Comparison of ENCODE assay signal across 25 cellular contexts in the genomic region with DNA sequence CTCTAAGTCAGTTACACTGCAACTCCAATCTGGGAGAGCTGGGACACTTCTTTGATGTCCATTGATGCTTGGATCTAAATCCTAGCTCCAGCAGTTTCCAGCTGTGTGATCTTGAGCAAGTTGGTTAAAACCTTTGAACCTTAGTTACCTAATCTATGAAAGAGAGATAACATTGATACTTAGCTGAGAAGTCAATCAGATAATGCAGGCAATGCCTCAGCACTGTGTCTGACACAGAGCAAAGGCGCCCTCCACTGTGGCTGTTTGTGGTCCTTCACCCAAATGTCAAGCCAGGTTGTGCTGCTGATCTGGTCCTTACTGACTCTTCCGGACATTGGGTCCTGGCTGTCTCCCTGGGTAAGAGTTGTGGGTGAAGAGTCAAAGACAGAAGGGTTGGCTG. TPM values are rescaled to one million over a fixed set of nuclear protein-coding genes. Genes with fewer than 3 reads are reported as not detected.
DNase-seq lines count a peak whose midpoint lies in the region; ATAC-seq and TF ChIP-seq lines count a peak whose summit lies in the region.
"Had no signal": no experiment of that assay in that cellular context is flagged by ENCODE, and none has a peak within 500 bp of the region (broad histone marks: within the 10 kb centered on the region; RNA-seq: fewer than 3 reads in every experiment).

No MANE protein-coding gene starts in this region.

- H3K4me1 Mint-ChIP-seq in activated naive CD4-positive, alpha-beta T cell treated with anti-CD3 and anti-CD28 coated beads for 36 hours (ENCODE audit: low read depth) = peaks cover 4% of the 10 kb centered on the region
- peaks cover 5% of the 10 kb centered on the region for H3K4me1 Mint-ChIP-seq in activated naive CD8-positive, alpha-beta T cell treated with anti-CD3 and anti-CD28 coated beads for 36 hours
- H3K4me1 Mint-ChIP-seq: CD4-positive, alpha-beta memory T cell; IgD-negative memory B cell had no signal

- H3K4me1 ChIP-seq in OCI-LY3 (ENCODE audit: low read length) = peaks cover 15% of the 10 kb centered on the region
- H3K4me1 ChIP-seq: Caco-2 had no signal

- TF ChIP-seq CTCF in OCI-LY3 (IDR thresholded peaks at IDR 0.05; ENCODE audit: low read depth, low read length) = peak; percentile 34; the same call in 1 of the 2 replicates

- ATAC-seq in HG02870 (IDR thresholded peaks at IDR 0.05; ENCODE audit: unreplicated experiment) = no peak
- ATAC-seq: Right ventricle myocardium inferior had no signal

- H3K27ac ChIP-seq in OCI-LY3 (ENCODE audit: low read length) = no peak overlapping the region

- no peak overlapping the region for H3K27ac Mint-ChIP-seq in activated naive CD4-positive, alpha-beta T cell treated with anti-CD3 and anti-CD28 coated beads for 36 hours
- no peak overlapping the region for H3K27ac Mint-ChIP-seq in activated naive CD8-positive, alpha-beta T cell treated with anti-CD3 and anti-CD28 coated beads for 36 hours
- H3K27ac Mint-ChIP-seq: CD4-positive, alpha-beta memory T cell had no signal

- H4K20me1 ChIP-seq in OCI-LY3 (ENCODE audit: insufficient read depth, low read length) = no peaks in the 10 kb centered on the region

- H3K4me3 Mint-ChIP-seq in activated naive CD4-positive, alpha-beta T cell treated with anti-CD3 and anti-CD28 coated beads for 36 hours = no peak overlapping the region
- H3K4me3 Mint-ChIP-seq in activated naive CD8-positive, alpha-beta T cell treated with anti-CD3 and anti-CD28 coated beads for 36 hours = no peak overlapping the region
- H3K4me3 Mint-ChIP-seq: CD4-positive, alpha-beta memory T cell; IgD-negative memory B cell had no signal

- DNase-seq in activated naive CD4-positive, alpha-beta T cell treated with anti-CD3 and anti-CD28 coated beads for 36 hours = peak; percentile 13
- no peak for DNase-seq in activated naive CD4-positive, alpha-beta T cell treated with anti-CD3 and anti-CD28 coated beads, Interleukin-2, amount 50 U/mL, for 16 hours
- peak; percentile 38 for DNase-seq in islet precursor cell
- no peak for DNase-seq in stimulated activated CD4-positive, alpha-beta T cell treated with anti-CD3 and anti-CD28 coated beads, Interleukin-2, amount 100 ng/mL, for 48 hours
- DNase-seq in activated naive CD8-positive, alpha-beta T cell treated with anti-CD3 and anti-CD28 coated beads for 36 hours = no peak
- no peak for DNase-seq in NCI-H510A (lab: John Stamatoyannopoulos, UW)
- DNase-seq: 8988T; CD4-positive, alpha-beta memory T cell; DMS 273 treated with DMSO at 0.1 percent for 48 hours; DMS79 treated with DMSO at 0.1 percent for 48 hours; H7; Karpas-422; MV-4-11; NCI-H1105 treated with DMSO at 0.1 percent for 48 hours; NCI-H1694 had no signal

- no peak overlapping the region for H3K4me2 ChIP-seq in OCI-LY3 (ENCODE audit: low read length)
- H3K4me2 ChIP-seq: BLaER1 treated with 17β-estradiol and CSF1 and Interleukin-3, amounts not matched to agents 10 nM and 100 nM had no signal

- no peaks in the 10 kb centered on the region for H3K9me3 ChIP-seq in OCI-LY3 (ENCODE audit: insufficient read depth, low read length)
- H3K9me3 ChIP-seq: BLaER1 treated with 17β-estradiol and CSF1 and Interleukin-3, amounts not matched to agents 10 nM and 100 nM; Caco-2 had no signal

- CTCF ChIA-PET in activated naive CD4-positive, alpha-beta T cell treated with anti-CD3 and anti-CD28 coated beads for 36 hours (lab: Charles Lee) = interaction anchor here (0.8 to 1.4 kb wide), 4 partner anchors 11 to 95 kb away, joined by 3 to 7 read pairs (median 3); no protein-coding TSS in a partner anchor

- H2AFZ ChIP-seq in OCI-LY3 (ENCODE audit: low read depth, low read length) = no peak overlapping the region

- no peaks in the 10 kb centered on the region for H3K36me3 ChIP-seq in OCI-LY3 (replicated peaks; ENCODE audit: low read depth, low read length)

- intact Hi-C loops in activated naive CD4-positive, alpha-beta T cell treated with anti-CD3 and anti-CD28 coated beads for 36 hours (cut with micrococcal nuclease) = no loop called here

- H3K36me3 Mint-ChIP-seq in activated naive CD4-positive, alpha-beta T cell treated with anti-CD3 and anti-CD28 coated beads for 36 hours (ENCODE audit: low read depth) = no peaks in the 10 kb centered on the region
- no peaks in the 10 kb centered on the region for H3K36me3 Mint-ChIP-seq in activated naive CD8-positive, alpha-beta T cell treated with anti-CD3 and anti-CD28 coated beads for 36 hours
- H3K36me3 Mint-ChIP-seq: CD4-positive, alpha-beta memory T cell; IgD-negative memory B cell had no signal

- peaks cover 49% of the 10 kb centered on the region for H3K27me3 ChIP-seq in OCI-LY3 (ENCODE audit: low read depth, low read length)
- H3K27me3 ChIP-seq: BLaER1 treated with 17β-estradiol and CSF1 and Interleukin-3, amounts not matched to agents 10 nM and 100 nM had no signal

- peaks cover 5% of the 10 kb centered on the region for H3K27me3 Mint-ChIP-seq in activated naive CD4-positive, alpha-beta T cell treated with anti-CD3 and anti-CD28 coated beads for 36 hours (ENCODE audit: low read depth)
- H3K27me3 Mint-ChIP-seq in activated naive CD8-positive, alpha-beta T cell treated with anti-CD3 and anti-CD28 coated beads for 36 hours = peaks cover 7% of the 10 kb centered on the region

- H3K9me3 Mint-ChIP-seq in activated naive CD4-positive, alpha-beta T cell treated with anti-CD3 and anti-CD28 coated beads for 36 hours = no peaks in the 10 kb centered on the region
- no peaks in the 10 kb centered on the region for H3K9me3 Mint-ChIP-seq in activated naive CD8-positive, alpha-beta T cell treated with anti-CD3 and anti-CD28 coated beads for 36 hours
- H3K9me3 Mint-ChIP-seq: CD4-positive, alpha-beta memory T cell had no signal

- no peaks in the 10 kb centered on the region for H3K79me2 ChIP-seq in OCI-LY3 (ENCODE audit: low read length)

- no peak overlapping the region for H3K4me3 ChIP-seq in OCI-LY3 (ENCODE audit: low read length)
- H3K4me3 ChIP-seq: BLaER1 treated with 17β-estradiol and CSF1 and Interleukin-3, amounts not matched to agents 10 nM and 100 nM had no signal

- no peak overlapping the region for H3K9ac ChIP-seq in OCI-LY3 (ENCODE audit: low read length)
- H3K9ac ChIP-seq: BLaER1 treated with 17β-estradiol and CSF1 and Interleukin-3, amounts not matched to agents 10 nM and 100 nM had no signal

RNA-seq across cellular contexts. Expression of a gene that starts 20.2 kb away (rescaled TPM):
- under 1 TPM in 1 of 2 experiments, not detected in 1; 0.10 TPM for total RNA-seq in activated naive CD4-positive, alpha-beta T cell treated with anti-CD3 and anti-CD28 coated beads for 36 hours
- not detected for total RNA-seq in activated naive CD8-positive, alpha-beta T cell treated with anti-CD3 and anti-CD28 coated beads for 36 hours
- total RNA-seq: Caco-2; CD4-positive, alpha-beta memory T cell; H7; M059J; NCI-H460; Right ventricle myocardium inferior; SK-MEL-5; T-helper 1 cell treated with Interleukin-12 subunit alpha and Interleukin-12 subunit beta and Interleukin-4 antibody, amounts not matched to agents 30 ng/mL and 1 ng/mL, for 36 hours had no signal

RNA-seq across cellular contexts. Expression of a gene that starts 34.4 kb away (rescaled TPM):
- total RNA-seq in activated naive CD4-positive, alpha-beta T cell treated with anti-CD3 and anti-CD28 coated beads for 36 hours = not detected
- not detected for total RNA-seq in activated naive CD8-positive, alpha-beta T cell treated with anti-CD3 and anti-CD28 coated beads for 36 hours
- total RNA-seq: Caco-2; CD4-positive, alpha-beta memory T cell; H7; M059J; NCI-H460; Right ventricle myocardium inferior; SK-MEL-5; T-helper 1 cell treated with Interleukin-12 subunit alpha and Interleukin-12 subunit beta and Interleukin-4 antibody, amounts not matched to agents 30 ng/mL and 1 ng/mL, for 36 hours had no signal

RNA-seq across cellular contexts. Expression of a gene that starts 53.1 kb away (rescaled TPM):
- not detected for total RNA-seq in activated naive CD4-positive, alpha-beta T cell treated with anti-CD3 and anti-CD28 coated beads for 36 hours
- total RNA-seq in activated naive CD8-positive, alpha-beta T cell treated with anti-CD3 and anti-CD28 coated beads for 36 hours = 1 to 10 TPM in 1 of 2 experiments, under 1 TPM in 1; 0.94 to 1.3 TPM
- total RNA-seq: H7; M059J; NCI-H460; SK-MEL-5; T-helper 1 cell treated with Interleukin-12 subunit alpha and Interleukin-12 subunit beta and Interleukin-4 antibody, amounts not matched to agents 30 ng/mL and 1 ng/mL, for 36 hours had no signal

Comparison
In these comparisons a context has a peak if more than half of its experiments do, and no peak if none do; other contexts are left out.
1. DNase-seq: peak in activated naive CD4-positive, alpha-beta T cell treated with anti-CD3 and anti-CD28 coated beads for 36 hours (single experiment) and islet precursor cell (single experiment); none in activated naive CD4-positive, alpha-beta T cell treated with anti-CD3 and anti-CD28 coated beads, Interleukin-2, amount 50 U/mL, for 16 hours (single experiment), stimulated activated CD4-positive, alpha-beta T cell treated with anti-CD3 and anti-CD28 coated beads, Interleukin-2, amount 100 ng/mL, for 48 hours (0 of 2), activated naive CD8-positive, alpha-beta T cell treated with anti-CD3 and anti-CD28 coated beads for 36 hours (single experiment) and NCI-H510A (single experiment).